ENCODE assay signal across 2 cellular contexts in the genomic region with DNA sequence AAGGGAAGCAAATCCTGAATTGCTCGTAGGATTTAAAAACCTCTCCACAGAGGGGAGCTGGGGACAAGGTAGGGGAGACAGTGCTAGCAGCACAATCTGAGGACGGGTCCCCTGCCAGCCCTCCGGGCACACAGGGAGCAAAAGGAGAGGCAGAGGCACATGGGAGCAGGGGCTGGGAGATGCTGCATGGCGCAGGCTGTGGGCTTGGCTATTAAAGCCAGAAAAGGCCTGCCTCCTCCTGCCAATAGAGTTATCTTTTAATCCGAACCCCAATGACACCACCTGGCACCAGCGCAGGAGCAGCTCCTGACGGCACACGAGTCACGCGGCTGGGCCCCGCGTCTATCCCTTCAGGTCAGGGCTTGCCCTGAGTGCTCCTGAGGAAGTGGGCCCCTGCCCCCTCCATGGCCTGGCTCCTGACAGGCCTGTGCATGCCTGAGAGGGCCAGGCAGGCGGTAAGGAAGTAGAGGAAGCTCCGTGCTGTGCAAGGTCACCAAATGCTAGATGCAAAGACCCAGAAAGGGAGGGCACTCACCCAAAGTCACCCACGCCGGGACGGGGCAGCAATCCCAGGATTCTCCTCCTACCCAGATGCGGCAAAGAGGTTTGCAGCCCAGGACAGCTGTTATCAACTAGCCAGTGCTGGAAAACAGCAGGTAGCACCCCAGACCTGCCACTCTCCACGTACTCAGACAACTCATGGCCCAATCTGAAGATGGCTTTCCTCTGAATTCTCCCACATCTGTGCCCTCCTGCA.
TF ChIP-seq lines count a peak whose summit lies in the region.

No MANE protein-coding gene starts in this region.

TF ChIP-seq in A549, 52 proteins besides CTCF, POLR2A, EP300 and RAD21 (continued from another document):
- TF ChIP-seq, protein P1, sequence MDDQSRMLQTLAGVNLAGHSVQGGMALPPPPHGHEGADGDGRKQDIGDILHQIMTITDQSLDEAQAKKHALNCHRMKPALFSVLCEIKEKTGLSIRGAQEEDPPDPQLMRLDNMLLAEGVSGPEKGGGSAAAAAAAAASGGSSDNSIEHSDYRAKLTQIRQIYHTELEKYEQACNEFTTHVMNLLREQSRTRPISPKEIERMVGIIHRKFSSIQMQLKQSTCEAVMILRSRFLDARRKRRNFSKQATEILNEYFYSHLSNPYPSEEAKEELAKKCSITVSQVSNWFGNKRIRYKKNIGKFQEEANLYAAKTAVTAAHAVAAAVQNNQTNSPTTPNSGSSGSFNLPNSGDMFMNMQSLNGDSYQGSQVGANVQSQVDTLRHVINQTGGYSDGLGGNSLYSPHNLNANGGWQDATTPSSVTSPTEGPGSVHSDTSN (IDR thresholded peaks at IDR 0.05), result no peak
- TF ChIP-seq, protein P2, sequence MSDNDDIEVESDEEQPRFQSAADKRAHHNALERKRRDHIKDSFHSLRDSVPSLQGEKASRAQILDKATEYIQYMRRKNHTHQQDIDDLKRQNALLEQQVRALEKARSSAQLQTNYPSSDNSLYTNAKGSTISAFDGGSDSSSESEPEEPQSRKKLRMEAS (IDR thresholded peaks at IDR 0.05), result no peak
- TF ChIP-seq PHF8 (IDR thresholded peaks at IDR 0.05; ENCODE audit: borderline replicate concordance, low read depth) (no peak), RARB (CRISPR knock-in tag; IDR thresholded peaks at IDR 0.05) (no peak)

TF ChIP-seq in SK-N-SH treated with all-trans-retinoic acid at 6 μM for 48 hours, 23 proteins besides CTCF, POLR2A, EP300 and RAD21 (continued from another document):
- TF ChIP-seq CSDC2 (CRISPR knock-in tag; IDR thresholded peaks at IDR 0.05), result no peak
- TF ChIP-seq, protein P3, sequence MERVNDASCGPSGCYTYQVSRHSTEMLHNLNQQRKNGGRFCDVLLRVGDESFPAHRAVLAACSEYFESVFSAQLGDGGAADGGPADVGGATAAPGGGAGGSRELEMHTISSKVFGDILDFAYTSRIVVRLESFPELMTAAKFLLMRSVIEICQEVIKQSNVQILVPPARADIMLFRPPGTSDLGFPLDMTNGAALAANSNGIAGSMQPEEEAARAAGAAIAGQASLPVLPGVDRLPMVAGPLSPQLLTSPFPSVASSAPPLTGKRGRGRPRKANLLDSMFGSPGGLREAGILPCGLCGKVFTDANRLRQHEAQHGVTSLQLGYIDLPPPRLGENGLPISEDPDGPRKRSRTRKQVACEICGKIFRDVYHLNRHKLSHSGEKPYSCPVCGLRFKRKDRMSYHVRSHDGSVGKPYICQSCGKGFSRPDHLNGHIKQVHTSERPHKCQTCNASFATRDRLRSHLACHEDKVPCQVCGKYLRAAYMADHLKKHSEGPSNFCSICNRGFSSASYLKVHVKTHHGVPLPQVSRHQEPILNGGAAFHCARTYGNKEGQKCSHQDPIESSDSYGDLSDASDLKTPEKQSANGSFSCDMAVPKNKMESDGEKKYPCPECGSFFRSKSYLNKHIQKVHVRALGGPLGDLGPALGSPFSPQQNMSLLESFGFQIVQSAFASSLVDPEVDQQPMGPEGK (CRISPR knock-in tag; IDR thresholded peaks at IDR 0.05; ENCODE audit: borderline replicate concordance), result no peak
